1 cellular context compared by ENCODE assay signal in the genomic region with DNA sequence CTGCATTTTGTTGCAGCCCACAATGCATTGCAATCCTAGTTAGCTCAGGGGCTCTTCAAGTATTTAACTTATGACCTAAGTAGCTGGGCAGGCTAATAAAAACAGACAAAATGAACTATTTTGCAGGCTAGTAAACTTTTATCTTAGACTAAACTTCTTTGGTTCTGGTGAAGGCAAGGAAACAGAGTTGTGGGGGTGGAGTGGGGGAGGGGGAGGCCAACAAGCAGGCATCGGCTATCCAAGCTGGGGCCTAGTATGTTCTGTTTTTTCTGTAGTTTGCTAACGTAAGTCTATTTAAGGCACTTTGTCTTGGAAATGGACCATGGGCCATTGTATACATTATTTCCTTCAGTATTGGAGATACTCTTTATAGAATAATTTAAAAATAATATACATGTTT.
TF ChIP-seq lines count a peak whose summit lies in the region.

No MANE protein-coding gene starts in this region.

TF ChIP-seq in K562, 482 proteins besides CTCF, POLR2A, EP300 and RAD21:
- peak; percentile 62; the same call in 1 of the 2 replicates for TF ChIP-seq EGR1 (conservative IDR thresholded peaks at IDR 0.05)
